In genomic region chr11:104654414-104654813, GRCh38 we compare ENCODE assay signal across 20 cellular contexts.
DNase-seq lines count a peak whose midpoint lies in the region; ATAC-seq, FAIRE-seq and TF ChIP-seq lines count a peak whose summit lies in the region.
"Had no signal": no experiment of that assay in that cellular context is flagged by ENCODE, and none has a peak within 500 bp of the region (broad histone marks: within the 10 kb centered on the region; RNA-seq: fewer than 3 reads in every experiment).

No MANE protein-coding gene starts in this region.

- H3K9me3 Mint-ChIP-seq in natural killer cell: no peaks in the 10 kb centered on the region

- FAIRE-seq in HepG2 (lab: Jason Lieb, UNC): no peak
- FAIRE-seq: G401.6, GM19239, H1 had no signal

- ATAC-seq in HepG2 (no peak), right lobe of liver (no peak), natural killer cell (no peak), lower lobe of right lung (no peak)

- H3K27me3 ChIP-seq in HepG2 (ENCODE audit: control insufficient read depth in 1 of 2, insufficient read depth in 2 of 2, low read length in 2 of 2): no peaks in the 10 kb centered on the region
- H3K27me3 ChIP-seq in right lobe of liver: peaks cover 0 to 4% of the 10 kb centered on the region in 2 donors
- H3K27me3 ChIP-seq in lower lobe of right lung (ENCODE audit: low read depth): no peaks in the 10 kb centered on the region
- H3K27me3 ChIP-seq: BLaER1 treated with 17β-estradiol and CSF1 and Interleukin-3, amounts not matched to agents 10 nM and 100 nM had no signal

- no peak overlapping the region for H3K27ac Mint-ChIP-seq in natural killer cell
- H3K27ac Mint-ChIP-seq: CD4-positive, CD25-positive, alpha-beta regulatory T cell; HFFc6 had no signal

- TF ChIP-seq POLR2A in HepG2 (IDR thresholded peaks at IDR 0.05; ENCODE audit: insufficient read depth in 1 of 2, low read depth in 2 of 2, low read length in 2 of 2) (no peak), right lobe of liver (IDR thresholded peaks at IDR 0.05) (no peak)

- POLR2A ChIA-PET in HepG2 (lab: Yijun Ruan, JAX): no interaction called here

- no peak for TF ChIP-seq CTCF in HepG2 (CRISPR knock-in tag; IDR thresholded peaks at IDR 0.05)
- no peak for TF ChIP-seq CTCF in right lobe of liver (IDR thresholded peaks at IDR 0.05)
- TF ChIP-seq CTCF in natural killer cell (IDR thresholded peaks at IDR 0.05): no peak
- TF ChIP-seq CTCF in lower lobe of right lung (IDR thresholded peaks at IDR 0.05): no peak

- H3K4me3 ChIP-seq in HepG2 (replicated peaks in 1 of 3; ENCODE audit: insufficient read depth in 1 of 3, low read depth in 2 of 3, low read length in 3 of 3) (no peak overlapping the region), right lobe of liver (no peak overlapping the region), SK-N-MC (peak overlapping the region; percentile 41), lower lobe of right lung (no peak overlapping the region)
- H3K4me3 ChIP-seq: BLaER1 treated with 17β-estradiol and CSF1 and Interleukin-3, amounts not matched to agents 10 nM and 100 nM had no signal

- intact Hi-C loops in HepG2 (cut with micrococcal nuclease; ENCODE audit: unreplicated experiment) (no loop called here), right lobe of liver (cut with DNase I) (no loop called here), natural killer cell (cut with micrococcal nuclease) (no loop called here), lower lobe of right lung (cut with DNase I) (no loop called here)

- no peaks in the 10 kb centered on the region for H3K79me2 ChIP-seq in HepG2 (ENCODE audit: insufficient read depth, low read length)

- no peaks in the 10 kb centered on the region for H3K36me3 ChIP-seq in HepG2 (replicated peaks in 1 of 2; ENCODE audit: control insufficient read depth in 1 of 2, insufficient read depth in 2 of 2, low read length in 2 of 2)
- H3K36me3 ChIP-seq in right lobe of liver: no peaks in the 10 kb centered on the region
- H3K36me3 ChIP-seq in SK-N-MC (ENCODE audit: insufficient read depth, low read length): no peaks in the 10 kb centered on the region
- H3K36me3 ChIP-seq in lower lobe of right lung: no peaks in the 10 kb centered on the region
- H3K36me3 ChIP-seq: BLaER1 treated with 17β-estradiol and CSF1 and Interleukin-3, amounts not matched to agents 10 nM and 100 nM had no signal

- peaks cover 17 to 18% of the 10 kb centered on the region in 2 donors for H3K4me1 Mint-ChIP-seq in natural killer cell

- H3K27me3 Mint-ChIP-seq in natural killer cell (ENCODE audit: low read depth in 2 of 2): peaks cover 0 to 7% of the 10 kb centered on the region in 2 donors
- H3K27me3 Mint-ChIP-seq: CD4-positive, CD25-positive, alpha-beta regulatory T cell had no signal

- H3K4me1 ChIP-seq in HepG2 (ENCODE audit: insufficient read depth, low read length) (no peaks in the 10 kb centered on the region), right lobe of liver (no peaks in the 10 kb centered on the region), lower lobe of right lung (no peaks in the 10 kb centered on the region)
- H3K4me1 ChIP-seq: BLaER1 treated with 17β-estradiol and CSF1 and Interleukin-3, amounts not matched to agents 10 nM and 100 nM had no signal

- H3K9ac ChIP-seq in HepG2 (ENCODE audit: insufficient read depth, low read depth, low read length) (no peak overlapping the region), SK-N-MC (ENCODE audit: insufficient read length) (no peak overlapping the region)
- H3K9ac ChIP-seq: BLaER1 treated with 17β-estradiol and CSF1 and Interleukin-3, amounts not matched to agents 10 nM and 100 nM had no signal

- CTCF ChIA-PET in HepG2 (lab: Yijun Ruan, JAX; ENCODE audit: low intra/inter-chr PET ratio, low total read pairs): no interaction called here

- in situ Hi-C loops in HepG2 (cut with HindIII; ENCODE audit: extremely low pct_ligation_motif_present, low pct_unique_long_range_greater_than_20kb): no loop called here

- no TSS peak for BruUV-seq in HepG2 (replicated peaks; lab: Mats Ljungman, UMichigan)

- H3K4me3 Mint-ChIP-seq in natural killer cell: peak overlapping the region; percentile 26
- H3K4me3 Mint-ChIP-seq: CD4-positive, CD25-positive, alpha-beta regulatory T cell; HFFc6 had no signal

- H3K27ac ChIP-seq in HepG2 (ENCODE audit: extremely low read length, insufficient read depth, low read length) (no peak overlapping the region), right lobe of liver (no peak overlapping the region), SK-N-MC (peak overlapping the region; percentile 5; the same call in 1 of the 2 replicates), lower lobe of right lung (no peak overlapping the region)
- H3K27ac ChIP-seq: BLaER1 treated with 17β-estradiol and CSF1 and Interleukin-3, amounts not matched to agents 10 nM and 100 nM had no signal

- TF ChIP-seq RAD21 in HepG2 (CRISPR knock-in tag; IDR thresholded peaks at IDR 0.05): no peak

- H3K9me3 ChIP-seq in HepG2 (ENCODE audit: low read length) (0 out of 2 replicates have a peak, but pooled peaks cover 5% of the 10 kb centered on the region), right lobe of liver (no peaks in the 10 kb centered on the region), SK-N-MC (ENCODE audit: low read depth, low read length) (no peaks in the 10 kb centered on the region), lower lobe of right lung (no peaks in the 10 kb centered on the region)

- H2AFZ ChIP-seq in HepG2 (ENCODE audit: low read length): no peak overlapping the region

- TF ChIP-seq EP300 in HepG2 (IDR thresholded peaks at IDR 0.05; ENCODE audit: low read depth in 2 of 2, low read length in 2 of 2) (no peak), HepG2 (CRISPR knock-in tag; IDR thresholded peaks at IDR 0.05; ENCODE audit: borderline replicate concordance) (no peak)

- DNase-seq in HepG2 (ENCODE audit: low spot score) (no peak), right lobe of liver (no peak), SK-N-MC (ENCODE audit: low read depth, low spot score) (no peak), natural killer cell (no peak), NCI-H1417 (lab: John Stamatoyannopoulos, UW) (no peak), GF-D8 (lab: John Stamatoyannopoulos, UW) (no peak), lower lobe of right lung (no peak)
- DNase-seq: 8988T; ACHN; CD4-positive, CD25-positive, alpha-beta regulatory T cell; DMS153; DMS79 treated with DMSO at 0.1 percent for 48 hours; EL; HCEC 1CT; HFFc6; KG1 had no signal

- no peaks in the 10 kb centered on the region for H3K36me3 Mint-ChIP-seq in natural killer cell

- H4K20me1 ChIP-seq in HepG2 (ENCODE audit: insufficient read depth, low read length): no peaks in the 10 kb centered on the region
- H4K20me1 ChIP-seq: BLaER1 treated with 17β-estradiol and CSF1 and Interleukin-3, amounts not matched to agents 10 nM and 100 nM had no signal

- H3K4me2 ChIP-seq in HepG2 (ENCODE audit: low read depth, low read length): no peak overlapping the region
- H3K4me2 ChIP-seq: BLaER1 treated with 17β-estradiol and CSF1 and Interleukin-3, amounts not matched to agents 10 nM and 100 nM had no signal

TF ChIP-seq in HepG2, 621 proteins besides CTCF, POLR2A, EP300 and RAD21:
- peak; percentile 58 to 79; a peak in 3 of 4 replicates for TF ChIP-seq MAFK (conservative IDR thresholded peaks at IDR 0.05 in 1 of 2, IDR thresholded peaks at IDR 0.05 in 1 of 2; ENCODE audit: low read length in 2 of 2)
- TF ChIP-seq MAFF (IDR thresholded peaks at IDR 0.05; ENCODE audit: low read depth, low read length): peak; percentile 60; the same call in 1 of the 2 replicates
- TF ChIP-seq ZNF546 (CRISPR knock-in tag; conservative IDR thresholded peaks at IDR 0.05): no peak
- no peak for TF ChIP-seq ZNF552 (CRISPR knock-in tag; IDR thresholded peaks at IDR 0.05; ENCODE audit: borderline replicate concordance)
